In the genomic region with DNA sequence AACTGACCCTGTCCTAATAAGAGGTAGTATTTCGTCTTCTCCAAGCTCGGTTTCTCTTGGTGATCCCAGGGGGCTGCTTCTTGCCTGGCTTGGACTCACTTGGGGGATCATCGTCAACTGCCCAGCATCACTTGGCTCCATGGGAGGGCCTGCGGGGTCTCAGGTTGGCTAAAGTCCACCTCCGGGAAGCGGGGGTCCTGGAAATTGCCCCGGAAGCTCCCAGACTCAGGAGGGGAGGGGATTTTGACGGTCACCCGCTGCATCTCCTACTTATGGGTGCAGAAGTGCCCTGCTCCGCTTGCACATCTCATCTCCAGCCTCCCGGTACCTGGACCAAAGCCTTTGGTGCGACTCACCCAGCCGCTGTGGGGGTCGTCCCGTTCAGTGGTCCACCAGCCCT, we compare ENCODE assay signal across 9 cellular contexts. TPM values are rescaled to one million over a fixed set of nuclear protein-coding genes. Genes with fewer than 3 reads are reported as not detected.
DNase-seq lines count a peak whose midpoint lies in the region; ATAC-seq and TF ChIP-seq lines count a peak whose summit lies in the region.
"Had no signal": no experiment of that assay in that cellular context is flagged by ENCODE, and none has a peak within 500 bp of the region (broad histone marks: within the 10 kb centered on the region; RNA-seq: fewer than 3 reads in every experiment).

No MANE protein-coding gene starts in this region.

- in situ Hi-C loops in astrocyte of the cerebellum (cut with HindIII; ENCODE audit: low sequenced_read_pairs), result loop anchor here (5.0 to 25.0 kb wide), 2 partner anchors 111 to 221 kb away; no protein-coding TSS in a partner anchor

- H3K27me3 Mint-ChIP-seq in Caco-2 (ENCODE audit: insufficient read depth, unreplicated experiment), result peaks cover 19% of the 10 kb centered on the region
- H3K27me3 Mint-ChIP-seq in naive thymus-derived CD8-positive, alpha-beta T cell, result peaks cover 15 to 52% (median 27%) of the 10 kb centered on the region in 5 donors

- H3K9me3 ChIP-seq in A673 (ENCODE audit: low read depth, low read length, poor library complexity, severe bottlenecking) (peaks cover 7% of the 10 kb centered on the region), Caco-2 (peaks cover 14% of the 10 kb centered on the region; the same call in 1 of the 2 replicates), Peyer's patch (peaks cover 0 to 6% (median 2%) of the 10 kb centered on the region in 4 donors)

- H3K27ac ChIP-seq in A673 (ENCODE audit: low read depth, low read length, poor library complexity, severe bottlenecking), result no peak overlapping the region
- no peak overlapping the region for H3K27ac ChIP-seq in Peyer's patch

- no peak overlapping the region for H3K27ac Mint-ChIP-seq in Caco-2 (ENCODE audit: unreplicated experiment)
- H3K27ac Mint-ChIP-seq in naive thymus-derived CD8-positive, alpha-beta T cell, result peak overlapping the region in 1 of 10 donors; percentile 34

- H3K36me3 ChIP-seq in A673 (ENCODE audit: insufficient read depth, low read length, poor library complexity, severe bottlenecking) (no peaks in the 10 kb centered on the region), Caco-2 (ENCODE audit: control insufficient read depth, insufficient read depth, low read length) (no peaks in the 10 kb centered on the region), Peyer's patch (no peaks in the 10 kb centered on the region)

- H3K4me3 Mint-ChIP-seq in Caco-2 (ENCODE audit: unreplicated experiment), result peak overlapping the region; percentile 90
- H3K4me3 Mint-ChIP-seq in naive thymus-derived CD8-positive, alpha-beta T cell, result peak overlapping the region in 9 of 10 donors; percentile 28 to 83 (median 74)

- CTCF ChIA-PET in A673 (lab: Charles Lee), result interaction anchor here (0.7 to 2.4 kb wide), 12 partner anchors 9 to 281 kb away, joined by 3 to 41 read pairs (median 3); no protein-coding TSS in a partner anchor
- CTCF ChIA-PET in Caco-2 (lab: Charles Lee), result interaction anchor here (0.6 to 4.1 kb wide), 22 partner anchors 8 to 1338 kb away, joined by 3 to 69 read pairs (median 5); partner anchors contain the start of gene SLC18A2

- BruUV-seq in A673 (replicated peaks; lab: Mats Ljungman, UMichigan) (no TSS peak), Caco-2 (replicated peaks; lab: Mats Ljungman, UMichigan) (no TSS peak)

- no peaks in the 10 kb centered on the region for H3K4me1 Mint-ChIP-seq in Caco-2 (ENCODE audit: low read depth, unreplicated experiment)
- H3K4me1 Mint-ChIP-seq in naive thymus-derived CD8-positive, alpha-beta T cell, result peaks cover 1 to 9% (median 6%) of the 10 kb centered on the region in 4 donors

- H3K27me3 ChIP-seq in A673 (replicated peaks; ENCODE audit: insufficient read depth, low read depth, low read length, poor library complexity), result peaks cover 28% of the 10 kb centered on the region
- H3K27me3 ChIP-seq in Caco-2 (replicated peaks; ENCODE audit: control insufficient read depth, insufficient read depth, low read length), result no peaks in the 10 kb centered on the region; the same call in 1 of the 2 replicates
- H3K27me3 ChIP-seq in Peyer's patch, result peaks cover 0 to 5% of the 10 kb centered on the region in 2 donors

- intact Hi-C loops in A673 (cut with micrococcal nuclease; ENCODE audit: unreplicated experiment) (loop anchor here (1.0 to 5.0 kb wide), 2 partner anchors 104 to 1026 kb away; no protein-coding TSS in a partner anchor), Caco-2 (cut with micrococcal nuclease; ENCODE audit: unreplicated experiment) (loop anchor here (2.0 to 5.0 kb wide), 2 partner anchors 263 to 1026 kb away; no protein-coding TSS in a partner anchor)

- peaks cover 15% of the 10 kb centered on the region for H3K9me3 Mint-ChIP-seq in Caco-2 (ENCODE audit: unreplicated experiment)
- H3K9me3 Mint-ChIP-seq in naive thymus-derived CD8-positive, alpha-beta T cell, result peaks cover 1 to 26% (median 13%) of the 10 kb centered on the region in 9 donors

- no peak for ATAC-seq in naive thymus-derived CD8-positive, alpha-beta T cell
- ATAC-seq in GM21360 (IDR thresholded peaks at IDR 0.05; ENCODE audit: unreplicated experiment), result no peak
- no peak for ATAC-seq in HG02970 (IDR thresholded peaks at IDR 0.05; ENCODE audit: low FRiP score, unreplicated experiment)

- no peak for TF ChIP-seq POLR2A in Peyer's patch (IDR thresholded peaks at IDR 0.05)

- no peak for TF ChIP-seq CTCF in A673 (conservative IDR thresholded peaks at IDR 0.05; ENCODE audit: low read depth, low read length)
- TF ChIP-seq CTCF in Caco-2 (IDR thresholded peaks at IDR 0.05; ENCODE audit: insufficient read depth in 1 of 2, low read depth in 1 of 2, low read length in 1 of 2, severe bottlenecking in 1 of 2, unreplicated experiment in 1 of 2), result no peak
- no peak for TF ChIP-seq CTCF in astrocyte of the cerebellum (IDR thresholded peaks at IDR 0.05; ENCODE audit: low read depth, low read length, missing control alignments)
- no peak for TF ChIP-seq CTCF in Peyer's patch (IDR thresholded peaks at IDR 0.05)

- H3K36me3 Mint-ChIP-seq in Caco-2 (ENCODE audit: insufficient read depth, unreplicated experiment), result no peaks in the 10 kb centered on the region
- H3K36me3 Mint-ChIP-seq in naive thymus-derived CD8-positive, alpha-beta T cell, result peaks cover 0 to 21% (median 0%) of the 10 kb centered on the region in 3 donors

- DNase-seq in A673 (ENCODE audit: low spot score), result no peak
- DNase-seq in Caco-2, result no peak
- DNase-seq in astrocyte of the cerebellum (ENCODE audit: low read depth), result no peak
- no peak for DNase-seq in naive thymus-derived CD8-positive, alpha-beta T cell
- DNase-seq in SK-N-DZ (ENCODE audit: low spot score), result no peak
- DNase-seq in Peyer's patch, result no peak

- H3K4me3 ChIP-seq in A673 (ENCODE audit: low read depth, low read length, poor library complexity, severe bottlenecking) (peak overlapping the region; percentile 41), Caco-2 (ENCODE audit: low read depth, low read length) (no peak overlapping the region), astrocyte of the cerebellum (ENCODE audit: low read depth, low read length) (peak overlapping the region; percentile 50), Peyer's patch (no peak overlapping the region)

- H3K4me1 ChIP-seq in A673 (ENCODE audit: insufficient read depth, low read length, poor library complexity, severe bottlenecking), result peaks cover 13% of the 10 kb centered on the region
- no peaks in the 10 kb centered on the region for H3K4me1 ChIP-seq in Caco-2
- peaks cover 0 to 12% (median 4%) of the 10 kb centered on the region in 4 donors for H3K4me1 ChIP-seq in Peyer's patch

- POLR2A ChIA-PET in A673 (lab: Charles Lee; ENCODE audit: low non-redundant PET) (no interaction called here), Caco-2 (lab: Charles Lee) (interaction anchor here (0.6 kb wide), 1 partner anchor 209 kb away, joined by 3 read pairs; no protein-coding TSS in a partner anchor)
- POLR2A ChIA-PET in naive thymus-derived CD8-positive, alpha-beta T cell (lab: Charles Lee), result interaction anchor here (1.6 kb wide), 1 partner anchor 103 kb away, joined by 4 read pairs; no protein-coding TSS in a partner anchor

RNA-seq across cellular contexts. Expression of gene KCNK18, which starts 18.7 kb away (rescaled TPM):
- total RNA-seq in A673 (2021) (0.43 and 0.44 TPM in 2 replicates), Caco-2 (2022) (not detected in 2 replicates), Peyer's patch (not detected)
- total RNA-seq in naive thymus-derived CD8-positive, alpha-beta T cell, result not detected
- polyA plus RNA-seq in naive thymus-derived CD8-positive, alpha-beta T cell, result not detected
- polyA plus RNA-seq in SK-N-DZ (2014; cell fraction: cytosol; rRNA removed), result not detected in 2 replicates
- not detected in 2 replicates for polyA plus RNA-seq in SK-N-DZ (2014; cell fraction: nucleus; rRNA removed)
- total RNA-seq: omental fat pad had no signal

RNA-seq across cellular contexts. Expression of gene SLC18A2, which starts 24.9 kb away (rescaled TPM):
- total RNA-seq in A673 (2021), result 0.06 TPM in 1 of 2 replicates, not detected in the other
- not detected in 2 replicates for total RNA-seq in Caco-2 (2022)
- not detected for total RNA-seq in naive thymus-derived CD8-positive, alpha-beta T cell
- polyA plus RNA-seq in naive thymus-derived CD8-positive, alpha-beta T cell, result 10 to 100 TPM in 1 of 3 donors, 1 to 10 TPM in 1, under 1 TPM in 1; 0.29 to 16.7 (median 1.5) TPM
- 6.9 and 8.9 TPM in 2 replicates for polyA plus RNA-seq in SK-N-DZ (2014; cell fraction: cytosol; rRNA removed)
- polyA plus RNA-seq in SK-N-DZ (2014; cell fraction: nucleus; rRNA removed), result 15.7 and 19.5 TPM in 2 replicates
- under 1 TPM; 0.18 to 0.95 (median 0.75) TPM for total RNA-seq in Peyer's patch

Comparison
In these comparisons a context has a peak if more than half of its experiments do, and no peak if none do; other contexts are left out.
1. H3K4me3 ChIP-seq: peak in A673 (single experiment) and astrocyte of the cerebellum (single experiment); none in Caco-2 (single experiment) and Peyer's patch (0 of 4).